7 cellular contexts compared by ENCODE assay signal in the genomic region with DNA sequence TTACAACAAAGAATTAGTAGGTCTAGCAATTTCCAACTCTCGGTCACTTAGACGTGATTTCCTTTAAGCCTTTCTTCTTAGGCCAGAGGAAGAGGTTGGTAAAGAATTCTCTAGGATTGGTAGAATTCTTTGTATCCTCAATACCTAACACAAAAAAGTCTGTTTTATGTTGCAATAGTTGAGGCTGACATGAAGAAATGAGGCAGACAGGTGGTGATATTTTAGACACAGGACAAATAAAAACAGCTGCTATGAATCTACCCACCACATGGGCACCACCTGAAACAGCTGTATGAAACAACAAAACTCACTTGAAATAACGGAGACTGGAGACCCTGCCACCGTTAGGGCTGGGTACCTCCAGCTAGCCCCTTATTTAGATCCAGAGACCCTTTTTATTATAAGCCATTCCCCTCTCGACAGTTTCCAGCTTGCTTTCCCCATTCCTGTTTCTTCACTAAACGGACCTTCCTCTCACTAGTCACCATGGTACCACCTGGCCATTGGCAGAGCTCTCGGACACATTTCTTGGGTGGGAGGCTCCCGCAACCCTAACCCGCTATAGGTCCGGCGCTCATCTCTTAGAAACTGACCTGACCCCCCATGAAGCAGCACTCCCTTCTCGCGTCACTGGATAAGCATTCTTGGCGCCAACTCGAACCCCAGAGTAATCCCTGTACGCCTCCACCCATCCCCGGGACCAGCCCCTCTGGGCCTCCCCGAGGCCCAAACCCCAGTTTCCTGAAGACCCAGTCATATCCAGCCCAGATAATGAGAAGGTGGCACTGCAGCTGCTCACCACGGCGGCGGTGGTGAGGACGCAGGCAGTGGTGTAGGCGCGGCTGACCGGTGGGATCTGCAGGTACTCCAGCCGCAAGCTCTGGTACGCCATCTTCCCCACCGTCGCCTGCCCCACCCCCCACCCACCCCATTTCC. TPM values are rescaled to one million over a fixed set of nuclear protein-coding genes. Genes with fewer than 3 reads are reported as not detected.
DNase-seq lines count a peak whose midpoint lies in the region; ATAC-seq, FAIRE-seq and TF ChIP-seq lines count a peak whose summit lies in the region.

A gene (minus strand): TSS at position 909 of the 936 bp plus-strand sequence. CDS start 17 bp downstream, at position 892.

- intact Hi-C loops in MCF 10A (cut with micrococcal nuclease), result loop anchor here (1.0 kb wide), 1 partner anchor 99 kb away; a partner anchor contains a TSS

- FAIRE-seq in H54 (lab: Jason Lieb, UNC), result no peak

- H3K27me3 Mint-ChIP-seq in MCF 10A (ENCODE audit: insufficient read depth, unreplicated experiment) (no peaks in the 10 kb centered on the region), immature natural killer cell (ENCODE audit: low read depth in 3 of 3) (peaks cover 10 to 17% (median 10%) of the 10 kb centered on the region in 3 donors)

- peak within 1 kb of the TSS; percentile 93 for H3K4me3 ChIP-seq in NB4 (ENCODE audit: low read depth, low read length)

- H3K36me3 Mint-ChIP-seq in MCF 10A (ENCODE audit: insufficient read depth, unreplicated experiment) (peaks cover 65% of the 10 kb centered on the region), immature natural killer cell (peaks cover 5 to 20% (median 19%) of the 10 kb centered on the region in 3 donors)
- peaks cover 96% of the 10 kb centered on the region for H3K36me3 Mint-ChIP-seq in stimulated activated effector memory CD8-positive, alpha-beta T cell treated with anti-CD3 and anti-CD28 coated beads, Interleukin-12 subunit alpha, Interleukin-12 subunit beta, amount 100 ng/mL, for 72 hours

- DNase-seq in H54 (ENCODE audit: insufficient read length, low spot score) (peak; percentile 71), NB4 (ENCODE audit: low read depth) (peak; percentile 44), MCF 10A (ENCODE audit: unreplicated experiment) (no peak), immature natural killer cell (peak in 1 of 3 donors; percentile 10), HuH-7.5 (ENCODE audit: low spot score) (no peak)
- DNase-seq in stimulated activated effector memory CD8-positive, alpha-beta T cell treated with anti-CD3 and anti-CD28 coated beads, Interleukin-12 subunit alpha, Interleukin-12 subunit beta, amount 100 ng/mL, for 72 hours (ENCODE audit: low spot score in 2 of 2), result no peak

- TSS peak; percentile 45 for BruUV-seq in MCF 10A (replicated peaks; lab: Mats Ljungman, UMichigan)

- H3K9me3 Mint-ChIP-seq in MCF 10A (ENCODE audit: unreplicated experiment) (no peaks in the 10 kb centered on the region), immature natural killer cell (no peaks in the 10 kb centered on the region)
- no peaks in the 10 kb centered on the region for H3K9me3 Mint-ChIP-seq in stimulated activated effector memory CD8-positive, alpha-beta T cell treated with anti-CD3 and anti-CD28 coated beads, Interleukin-12 subunit alpha, Interleukin-12 subunit beta, amount 100 ng/mL, for 72 hours

- TF ChIP-seq POLR2A in H54 (IDR thresholded peaks at IDR 0.05; ENCODE audit: low read depth, low read length) (peak; percentile 79), NB4 (IDR thresholded peaks at IDR 0.05; ENCODE audit: extremely low read depth, insufficient read length) (no peak)

- H3K27ac Mint-ChIP-seq in MCF 10A (ENCODE audit: low read depth, unreplicated experiment) (peak within 1 kb of the TSS; percentile 99), immature natural killer cell (peak within 1 kb of the TSS; percentile 96 to 100 (median 98))
- peak within 1 kb of the TSS; percentile 99 for H3K27ac Mint-ChIP-seq in stimulated activated effector memory CD8-positive, alpha-beta T cell treated with anti-CD3 and anti-CD28 coated beads, Interleukin-12 subunit alpha, Interleukin-12 subunit beta, amount 100 ng/mL, for 72 hours

- H3K4me1 Mint-ChIP-seq in MCF 10A (ENCODE audit: insufficient read depth, unreplicated experiment) (peaks cover 14% of the 10 kb centered on the region), immature natural killer cell (peaks cover 54 to 83% of the 10 kb centered on the region in 2 donors)
- peaks cover 43% of the 10 kb centered on the region for H3K4me1 Mint-ChIP-seq in stimulated activated effector memory CD8-positive, alpha-beta T cell treated with anti-CD3 and anti-CD28 coated beads, Interleukin-12 subunit alpha, Interleukin-12 subunit beta, amount 100 ng/mL, for 72 hours

- ATAC-seq in GM18511 (IDR thresholded peaks at IDR 0.05; ENCODE audit: unreplicated experiment), result peak; percentile 30
- ATAC-seq in stimulated activated effector memory CD8-positive, alpha-beta T cell treated with anti-CD3 and anti-CD28 coated beads, Interleukin-12 subunit alpha, Interleukin-12 subunit beta, amount 100 ng/mL, for 72 hours, result peak; percentile 52

- POLR2A ChIA-PET in MCF 10A (lab: Yijun Ruan, JAX), result interaction anchor here (0.7 to 5.7 kb wide), 17 partner anchors 10 to 1527 kb away, joined by 3 to 108 read pairs (median 4); a partner anchor contains a TSS

- H3K4me3 Mint-ChIP-seq in MCF 10A (ENCODE audit: unreplicated experiment), result peak within 1 kb of the TSS; percentile 91
- H3K4me3 Mint-ChIP-seq in immature natural killer cell, result peak within 1 kb of the TSS; percentile 94 to 98 (median 96)
- H3K4me3 Mint-ChIP-seq in stimulated activated effector memory CD8-positive, alpha-beta T cell treated with anti-CD3 and anti-CD28 coated beads, Interleukin-12 subunit alpha, Interleukin-12 subunit beta, amount 100 ng/mL, for 72 hours, result peak within 1 kb of the TSS; percentile 98

- TF ChIP-seq CTCF in NB4 (IDR thresholded peaks at IDR 0.05; ENCODE audit: low read depth, low read length) (no peak), MCF 10A (IDR thresholded peaks at IDR 0.05; ENCODE audit: unreplicated experiment) (no peak)

- CTCF ChIA-PET in MCF 10A (lab: Yijun Ruan, JAX), result interaction anchor here (0.5 to 2.2 kb wide), 8 partner anchors 11 to 1803 kb away, joined by 3 to 8 read pairs (median 3); a partner anchor contains a TSS

RNA-seq across cellular contexts. Expression of the gene that starts here (rescaled TPM):
- total RNA-seq in MCF 10A (2022), result 107 and 125 TPM in 2 replicates
- polyA plus RNA-seq in immature natural killer cell, result 100 to 1,000 TPM; 101 to 111 (median 108) TPM

Comparison
In these comparisons a context has a peak if more than half of its experiments do, and no peak if none do; other contexts are left out.
1. DNase-seq: peak in H54 (single experiment) and NB4 (single experiment); none in MCF 10A (single experiment), stimulated activated effector memory CD8-positive, alpha-beta T cell treated with anti-CD3 and anti-CD28 coated beads, Interleukin-12 subunit alpha, Interleukin-12 subunit beta, amount 100 ng/mL, for 72 hours (0 of 2) and HuH-7.5 (single experiment).
2. Peak in every context shown above with its lines, with median percentiles within 50 percentile points of each other: H3K27ac Mint-ChIP-seq and H3K4me3 Mint-ChIP-seq.